ENCODE assay signal across 8 cellular contexts in the genomic region with DNA sequence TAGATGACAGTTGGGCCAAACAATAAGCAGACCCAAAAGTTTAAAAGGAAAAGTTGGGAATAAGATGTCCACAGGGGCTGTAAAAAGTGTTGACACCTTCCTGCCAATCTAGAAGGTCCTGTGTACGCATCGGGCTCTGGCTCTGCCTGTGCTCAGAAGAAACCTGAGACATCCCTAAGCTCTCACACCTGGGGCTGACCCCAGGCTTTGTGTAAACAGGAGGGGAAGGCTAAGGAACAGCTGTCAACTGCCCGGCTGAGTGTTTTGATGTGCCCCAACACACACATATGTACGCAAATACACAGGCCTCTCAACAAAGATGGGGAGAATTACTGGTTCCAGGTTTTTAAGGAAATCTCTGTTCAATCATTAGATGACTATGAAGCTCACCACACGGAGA. TPM values are rescaled to one million over a fixed set of nuclear protein-coding genes. Genes with fewer than 3 reads are reported as not detected.
DNase-seq lines count a peak whose midpoint lies in the region; ATAC-seq lines count a peak whose summit lies in the region.

No MANE protein-coding gene starts in this region.

- H3K4me3 ChIP-seq in right cardiac atrium (ENCODE audit: low read length), result no peak overlapping the region

- no peaks in the 10 kb centered on the region for H3K27me3 ChIP-seq in right cardiac atrium (ENCODE audit: control insufficient read depth, insufficient read depth)

- peak overlapping the region; percentile 27 for H3K27ac ChIP-seq in right cardiac atrium (ENCODE audit: low read length)

- no peak overlapping the region for H3K4me3 Mint-ChIP-seq in activated CD4-positive, alpha-beta T cell treated with anti-CD3 and anti-CD28 coated beads, Interleukin-2, amount 10 ng/mL, durations not matched to agents 24 days and 14 days

- ATAC-seq in HG02852 (IDR thresholded peaks at IDR 0.05; ENCODE audit: unreplicated experiment) (peak; percentile 66), right cardiac atrium (peak; percentile 21 to 31)

- DNase-seq in DMS153 (lab: John Stamatoyannopoulos, UW), result peak; percentile 57
- peak; percentile 51 for DNase-seq in NCI-H524 treated with DMSO at 0.1 percent for 48 hours (lab: John Stamatoyannopoulos, UW)
- no peak for DNase-seq in right cardiac atrium
- DNase-seq in GF-D8 (lab: John Stamatoyannopoulos, UW), result no peak
- no peak for DNase-seq in activated CD4-positive, alpha-beta T cell treated with anti-CD3 and anti-CD28 coated beads, Interleukin-2, amount 10 ng/mL, durations not matched to agents 24 days and 14 days
- DNase-seq in globus pallidus (ENCODE audit: low spot score), result no peak
- DNase-seq in stimulated activated CD8-positive, alpha-beta memory T cell treated with anti-CD3 and anti-CD28 coated beads, Interleukin-4, amount 100 ng/mL, for 48 hours, result no peak

- no peaks in the 10 kb centered on the region for H3K27me3 Mint-ChIP-seq in activated CD4-positive, alpha-beta T cell treated with anti-CD3 and anti-CD28 coated beads, Interleukin-2, amount 10 ng/mL, durations not matched to agents 24 days and 14 days

- peaks cover 4% of the 10 kb centered on the region for H3K36me3 Mint-ChIP-seq in activated CD4-positive, alpha-beta T cell treated with anti-CD3 and anti-CD28 coated beads, Interleukin-2, amount 10 ng/mL, durations not matched to agents 24 days and 14 days (ENCODE audit: low read depth)

- H3K4me1 ChIP-seq in right cardiac atrium (ENCODE audit: control insufficient read depth, insufficient read depth, low read length), result peaks cover 7% of the 10 kb centered on the region

- H3K27ac Mint-ChIP-seq in activated CD4-positive, alpha-beta T cell treated with anti-CD3 and anti-CD28 coated beads, Interleukin-2, amount 10 ng/mL, durations not matched to agents 24 days and 14 days, result no peak overlapping the region

- peaks cover 12% of the 10 kb centered on the region for H3K9me3 Mint-ChIP-seq in activated CD4-positive, alpha-beta T cell treated with anti-CD3 and anti-CD28 coated beads, Interleukin-2, amount 10 ng/mL, durations not matched to agents 24 days and 14 days

- intact Hi-C loops in right cardiac atrium (cut with DNase I), result no loop called here
- intact Hi-C loops in activated CD4-positive, alpha-beta T cell treated with anti-CD3 and anti-CD28 coated beads, Interleukin-2, amount 10 ng/mL, durations not matched to agents 24 days and 14 days (cut with micrococcal nuclease), result no loop called here

- peaks cover 25% of the 10 kb centered on the region for H3K4me1 Mint-ChIP-seq in activated CD4-positive, alpha-beta T cell treated with anti-CD3 and anti-CD28 coated beads, Interleukin-2, amount 10 ng/mL, durations not matched to agents 24 days and 14 days

- WGBS in right cardiac atrium, result 53% methylated on average over 5 of the region's 5 CpGs

- no peaks in the 10 kb centered on the region for H3K9me3 ChIP-seq in right cardiac atrium (ENCODE audit: control insufficient read depth, low read length)

RNA-seq across cellular contexts. Expression of gene TMEM131, which starts 59.5 kb away (rescaled TPM):
- total RNA-seq in right cardiac atrium, result 10 to 100 TPM; 26.4 to 32.7 (median 30.2) TPM
- 11.5 TPM for polyA plus RNA-seq in right cardiac atrium
- total RNA-seq in activated CD4-positive, alpha-beta T cell treated with anti-CD3 and anti-CD28 coated beads, Interleukin-2, amount 10 ng/mL, durations not matched to agents 24 days and 14 days, result 41.7 and 44.1 TPM in 2 replicates

Comparison
In these comparisons a context has a peak if more than half of its experiments do, and no peak if none do; other contexts are left out.
1. DNase-seq: peak in DMS153 (single experiment) and NCI-H524 treated with DMSO at 0.1 percent for 48 hours (single experiment); none in right cardiac atrium (0 of 3), GF-D8 (single experiment), activated CD4-positive, alpha-beta T cell treated with anti-CD3 and anti-CD28 coated beads, Interleukin-2, amount 10 ng/mL, durations not matched to agents 24 days and 14 days (single experiment), globus pallidus (single experiment) and stimulated activated CD8-positive, alpha-beta memory T cell treated with anti-CD3 and anti-CD28 coated beads, Interleukin-4, amount 100 ng/mL, for 48 hours (single experiment).